Comparison of ENCODE assay signal across 19 cellular contexts in the genomic region with DNA sequence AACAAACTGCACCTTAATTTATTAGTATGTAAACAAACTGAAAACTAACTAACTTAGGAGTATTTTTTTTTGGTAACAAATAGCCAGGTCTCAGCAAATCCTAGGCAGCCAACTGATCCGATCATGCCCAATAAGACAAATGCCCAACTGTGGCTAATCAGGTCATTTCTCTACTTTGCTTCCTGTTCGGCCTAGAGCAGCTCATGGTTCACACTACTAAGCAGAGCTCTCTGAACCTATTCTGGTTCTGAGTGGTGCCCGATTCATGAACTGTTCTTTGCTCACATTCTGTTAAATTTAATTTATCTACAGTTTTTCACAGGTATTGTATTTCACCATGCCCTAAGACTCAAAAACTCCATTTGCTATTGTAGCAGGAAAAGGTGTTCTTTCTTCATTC.
"Had no signal": no experiment of that assay in that cellular context is flagged by ENCODE, and none has a peak within 500 bp of the region (broad histone marks: within the 10 kb centered on the region; RNA-seq: fewer than 3 reads in every experiment).

No MANE protein-coding gene starts in this region.

- H3K4me3 ChIP-seq: right lobe of liver had no signal

- H3K9me3 ChIP-seq: right lobe of liver had no signal

- H3K79me2 ChIP-seq: parathyroid adenoma had no signal

- H3K4me3 Mint-ChIP-seq: activated naive CD8-positive, alpha-beta T cell treated with anti-CD3 and anti-CD28 coated beads for 36 hours; dendritic cell treated with granulocyte-macrophage colony-stimulating factor and Interleukin-4, amounts not matched to agents 40 ng/mL and 50 ng/mL, for 4 days; natural killer cell; stimulated activated naive B cell treated with anti-CD40 and anti-IgM and Interleukin-4, amounts not matched to agents 10 μg/mL and 1 μg/mL and 100 μg/mL, for 72 hours had no signal

- H3K27ac ChIP-seq: parathyroid adenoma, right lobe of liver had no signal

- FAIRE-seq: islet of Langerhans had no signal

- H3K36me3 Mint-ChIP-seq: activated naive CD8-positive, alpha-beta T cell treated with anti-CD3 and anti-CD28 coated beads for 36 hours; natural killer cell; stimulated activated naive B cell treated with anti-CD40 and anti-IgM and Interleukin-4, amounts not matched to agents 10 μg/mL and 1 μg/mL and 100 μg/mL, for 72 hours had no signal

- DNase-seq: activated CD4-positive, alpha-beta T cell treated with anti-CD3 and anti-CD28 coated beads, Interleukin-2, amount 50 U/mL, for 1 hour; activated CD8-positive, alpha-beta memory T cell treated with anti-CD3 and anti-CD28 coated beads, Interleukin-2, amount 50 U/mL, for 48 hours; activated naive CD8-positive, alpha-beta T cell treated with anti-CD3 and anti-CD28 coated beads for 36 hours; amniotic stem cell; cerebellar nuclear complex; effector memory CD4-positive, alpha-beta T cell; foreskin fibroblast; hippocampal formation; left cardiac atrium; mesendoderm; natural killer cell; right lobe of liver; stimulated activated CD4-positive, alpha-beta T cell treated with anti-CD3 and anti-CD28 coated beads, Interleukin-4, amount 100 ng/mL, for 24 hours; stimulated activated naive B cell treated with anti-CD40 and anti-IgM and Interleukin-4, amounts not matched to agents 10 μg/mL and 1 μg/mL and 100 μg/mL, for 72 hours; T-helper 1 cell; T-helper 9 cell had no signal

- H3K27me3 Mint-ChIP-seq: activated naive CD8-positive, alpha-beta T cell treated with anti-CD3 and anti-CD28 coated beads for 36 hours; dendritic cell treated with granulocyte-macrophage colony-stimulating factor and Interleukin-4, amounts not matched to agents 40 ng/mL and 50 ng/mL, for 4 days had no signal

- H3K9me3 Mint-ChIP-seq: activated naive CD8-positive, alpha-beta T cell treated with anti-CD3 and anti-CD28 coated beads for 36 hours; natural killer cell; stimulated activated naive B cell treated with anti-CD40 and anti-IgM and Interleukin-4, amounts not matched to agents 10 μg/mL and 1 μg/mL and 100 μg/mL, for 72 hours had no signal

- H3K9ac ChIP-seq: parathyroid adenoma had no signal

- H2AFZ ChIP-seq: parathyroid adenoma had no signal

- H3K4me1 ChIP-seq: parathyroid adenoma, right lobe of liver had no signal

- ATAC-seq: natural killer cell, right lobe of liver had no signal

- H3K4me1 Mint-ChIP-seq: activated naive CD8-positive, alpha-beta T cell treated with anti-CD3 and anti-CD28 coated beads for 36 hours; natural killer cell had no signal

- H3K36me3 ChIP-seq: right lobe of liver had no signal

- H3K27me3 ChIP-seq: right lobe of liver had no signal

- H3K27ac Mint-ChIP-seq: activated naive CD8-positive, alpha-beta T cell treated with anti-CD3 and anti-CD28 coated beads for 36 hours; dendritic cell treated with granulocyte-macrophage colony-stimulating factor and Interleukin-4, amounts not matched to agents 40 ng/mL and 50 ng/mL, for 4 days; natural killer cell had no signal
